ENCODE assay signal across 9 cellular contexts in the genomic region with DNA sequence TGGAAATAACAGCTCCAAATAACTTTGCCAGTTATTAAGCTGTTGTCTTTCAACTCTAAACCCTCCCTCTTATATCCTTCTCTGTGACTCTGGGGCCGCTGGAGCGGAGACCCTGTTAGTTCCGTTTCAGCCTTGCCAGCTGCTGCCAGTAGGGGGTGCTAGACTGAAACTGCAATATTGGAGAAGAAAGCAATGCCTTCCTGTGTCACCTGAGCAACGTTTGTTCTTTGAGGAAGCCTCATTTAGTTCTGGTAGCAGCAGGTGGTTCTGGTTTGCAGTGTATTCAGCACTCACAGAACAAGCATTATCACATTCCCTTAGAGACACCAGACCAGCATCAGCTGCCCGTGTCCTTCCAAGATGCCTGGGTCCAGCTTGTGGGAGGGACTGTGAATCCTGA. TPM values are rescaled to one million over a fixed set of nuclear protein-coding genes. Genes with fewer than 3 reads are reported as not detected.
A peak's percentile ranks its signal among the peaks of the same experiment; 100 is the strongest.
DNase-seq lines count a peak whose midpoint lies in the region; ATAC-seq and TF ChIP-seq lines count a peak whose summit lies in the region.
"Had no signal": no experiment of that assay in that cellular context is flagged by ENCODE, and none has a peak within 500 bp of the region (broad histone marks: within the 10 kb centered on the region; RNA-seq: fewer than 3 reads in every experiment).

No MANE protein-coding gene starts in this region.

- ATAC-seq in HG03571 (IDR thresholded peaks at IDR 0.05; ENCODE audit: unreplicated experiment), result no peak

- H3K4me1 ChIP-seq in left ventricle myocardium inferior, result peaks cover 15% of the 10 kb centered on the region
- H3K4me1 ChIP-seq in right atrium auricular region, result no peaks in the 10 kb centered on the region
- H3K4me1 ChIP-seq in transverse colon, result peaks cover 0 to 25% (median 11%) of the 10 kb centered on the region in 4 donors

- TF ChIP-seq CTCF in left ventricle myocardium inferior (IDR thresholded peaks at IDR 0.05; ENCODE audit: borderline replicate concordance) (peak; percentile 56), right atrium auricular region (IDR thresholded peaks at IDR 0.05) (peak in 1 of 2 donors; percentile 49), epithelial cell of proximal tubule (conservative IDR thresholded peaks at IDR 0.05; ENCODE audit: low read depth, low read length) (peak; percentile 83), transverse colon (IDR thresholded peaks at IDR 0.05) (peak; percentile 24 to 35 (median 31))

- TF ChIP-seq EP300 in transverse colon (IDR thresholded peaks at IDR 0.05; ENCODE audit: low read depth), result no peak

- H3K27ac ChIP-seq in left ventricle myocardium inferior (replicated peaks), result no peak overlapping the region
- no peak overlapping the region for H3K27ac ChIP-seq in right atrium auricular region
- H3K27ac ChIP-seq in transverse colon, result no peak overlapping the region
- H3K27ac ChIP-seq: ovary had no signal

- H3K4me3 ChIP-seq in left ventricle myocardium inferior (no peak overlapping the region), right atrium auricular region (no peak overlapping the region), epithelial cell of proximal tubule (ENCODE audit: low read depth, low read length) (no peak overlapping the region), transverse colon (no peak overlapping the region)
- H3K4me3 ChIP-seq: ovary had no signal

- WGBS in transverse colon (ENCODE audit: low coverage in 1 of 2), 2 donors, result 74% methylated on average over 5 of the region's 5 CpGs; no CpG with 5 or more reads in 1 of the 2 donors

- TF ChIP-seq POLR2A in transverse colon (IDR thresholded peaks at IDR 0.05), result no peak

- H3K9me3 ChIP-seq in left ventricle myocardium inferior (replicated peaks) (no peaks in the 10 kb centered on the region), right atrium auricular region (no peaks in the 10 kb centered on the region), transverse colon (no peaks in the 10 kb centered on the region)
- H3K9me3 ChIP-seq: ovary had no signal

- DNase-seq in left ventricle myocardium inferior (no peak), right atrium auricular region (ENCODE audit: low spot score) (no peak), NCI-H146 treated with DMSO at 0.1 percent for 48 hours (lab: John Stamatoyannopoulos, UW; ENCODE audit: unreplicated experiment) (peak; percentile 79), epithelial cell of proximal tubule (ENCODE audit: low read depth) (no peak), transverse colon (no peak), AG08396 (ENCODE audit: low spot score) (no peak), GDM1 (lab: John Stamatoyannopoulos, UW) (no peak)
- DNase-seq: ovary had no signal

- in situ Hi-C loops in transverse colon (cut with MboI; ENCODE audit: low pct_ligation_motif_present in 1 of 4, low pct_unique_long_range_greater_than_20kb in 1 of 4, low sequenced_read_pairs in 3 of 4), result no loop called here

- H3K27me3 ChIP-seq in left ventricle myocardium inferior (ENCODE audit: low read depth) (no peaks in the 10 kb centered on the region), right atrium auricular region (no peaks in the 10 kb centered on the region), transverse colon (no peaks in the 10 kb centered on the region)
- H3K27me3 ChIP-seq: ovary had no signal

- H3K36me3 ChIP-seq in left ventricle myocardium inferior (no peaks in the 10 kb centered on the region), right atrium auricular region (no peaks in the 10 kb centered on the region), transverse colon (no peaks in the 10 kb centered on the region)
- H3K36me3 ChIP-seq: ovary had no signal

- intact Hi-C loops in left ventricle myocardium inferior (cut with micrococcal nuclease) (no loop called here), transverse colon (cut with DNase I; ENCODE audit: low total_unique reads) (no loop called here)

RNA-seq across cellular contexts. Expression of gene JAG1, which starts 22.9 kb away (rescaled TPM):
- total RNA-seq in left ventricle myocardium inferior, result 20.5 TPM
- total RNA-seq in right atrium auricular region, result 10 to 100 TPM; 30.9 to 32.8 TPM
- 26.3 and 42.8 TPM in 2 replicates for total RNA-seq in epithelial cell of proximal tubule
- 100 to 1,000 TPM in 3 of 4 donors, 10 to 100 TPM in 1; 75.0 to 117 (median 109) TPM for total RNA-seq in transverse colon
